Comparison of ENCODE assay signal across 8 cellular contexts in the genomic region with DNA sequence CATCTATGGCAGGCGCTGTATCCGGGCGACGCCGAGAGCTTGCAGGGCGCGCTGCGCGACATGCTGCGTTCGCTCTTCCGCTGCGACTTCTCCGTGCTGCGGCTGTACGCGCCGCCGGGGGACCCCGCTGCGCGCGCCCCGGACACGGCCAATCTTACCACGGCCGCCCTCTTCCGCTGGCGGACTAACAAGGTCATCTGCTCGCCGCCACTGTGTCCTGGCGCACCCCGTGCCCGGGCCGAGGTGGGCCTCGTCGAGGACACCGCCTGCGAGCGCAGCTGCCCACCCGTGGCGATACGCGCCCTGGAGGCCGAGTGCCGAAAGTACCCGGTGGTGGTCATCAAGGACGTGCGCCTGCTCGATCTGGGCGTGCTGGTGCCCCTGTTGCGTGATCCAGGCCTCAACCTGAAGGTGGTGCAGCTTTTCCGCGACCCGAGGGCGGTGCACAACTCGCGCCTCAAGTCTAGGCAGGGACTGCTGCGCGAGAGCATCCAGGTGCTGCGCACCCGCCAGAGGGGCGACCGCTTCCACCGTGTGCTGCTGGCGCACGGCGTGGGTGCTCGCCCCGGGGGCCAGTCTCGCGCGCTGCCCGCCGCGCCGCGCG. TPM values are rescaled to one million over a fixed set of nuclear protein-coding genes. Genes with fewer than 3 reads are reported as not detected.
DNase-seq lines count a peak whose midpoint lies in the region; ATAC-seq, FAIRE-seq and TF ChIP-seq lines count a peak whose summit lies in the region.

No MANE protein-coding gene starts in this region.

- H3K27ac ChIP-seq in SU-DHL-6 (ENCODE audit: low read depth, low read length), result peak overlapping the region; percentile 31; the same call in 1 of the 2 replicates
- H3K27ac ChIP-seq in mammary epithelial cell (ENCODE audit: insufficient read depth, low read depth, low read length), result no peak overlapping the region
- peak overlapping the region; percentile 60 for H3K27ac ChIP-seq in thymus (ENCODE audit: low read depth)

- CTCF ChIA-PET in mammary epithelial cell (lab: Charles Lee; ENCODE audit: low non-redundant PET), result no interaction called here

- H3K9ac ChIP-seq in SU-DHL-6 (ENCODE audit: low read length) (peak overlapping the region; percentile 67), mammary epithelial cell (ENCODE audit: insufficient read depth, low read length) (no peak overlapping the region)

- H2AFZ ChIP-seq in SU-DHL-6 (ENCODE audit: low read depth, low read length, severe bottlenecking) (peak overlapping the region; percentile 77), mammary epithelial cell (ENCODE audit: low read depth, low read length) (peak overlapping the region; percentile 93)

- no peaks in the 10 kb centered on the region for H3K9me3 ChIP-seq in SU-DHL-6 (ENCODE audit: insufficient read depth, low read length)
- H3K9me3 ChIP-seq in mammary epithelial cell (replicated peaks; ENCODE audit: insufficient read depth, low read length), result no peaks in the 10 kb centered on the region
- no peaks in the 10 kb centered on the region for H3K9me3 ChIP-seq in thymus (ENCODE audit: control insufficient read depth)

- H3K79me2 ChIP-seq in SU-DHL-6 (ENCODE audit: insufficient read depth, low read length), result no peaks in the 10 kb centered on the region
- H3K79me2 ChIP-seq in mammary epithelial cell (ENCODE audit: insufficient read depth, low read length), result peaks cover 8% of the 10 kb centered on the region

- dilution Hi-C loops in mammary epithelial cell (cut with HindIII; ENCODE audit: low sequenced_read_pairs), result no loop called here

- in situ Hi-C loops in mammary epithelial cell (cut with MboI; ENCODE audit: low sequenced_read_pairs in 2 of 2), result no loop called here

- WGBS in mammary epithelial cell (ENCODE audit: low coverage, missing lambda C conversion rate), result 46% methylated on average over 46 of the region's 79 CpGs
- WGBS in lower leg skin, 2 donors, result 56% methylated on average over 71 of the region's 79 CpGs; no CpG with 5 or more reads in 1 of the 2 donors
- whole genome bisulfite sequencing in thymus, result under 1% methylated on average over 79 of the region's 79 CpGs

- no peaks in the 10 kb centered on the region for H3K9me2 ChIP-seq in SU-DHL-6 (replicated peaks; ENCODE audit: insufficient read depth, low read length)

- H3K27me3 ChIP-seq in SU-DHL-6 (ENCODE audit: low read length), result no peaks in the 10 kb centered on the region
- H3K27me3 ChIP-seq in mammary epithelial cell (ENCODE audit: insufficient read depth, low read length), result no peaks in the 10 kb centered on the region
- H3K27me3 ChIP-seq in thymus (ENCODE audit: control insufficient read depth, insufficient read depth), result no peaks in the 10 kb centered on the region

- TF ChIP-seq POLR2A in lower leg skin (IDR thresholded peaks at IDR 0.05), result no peak
- no peak for TF ChIP-seq POLR2A in GM12891 (IDR thresholded peaks at IDR 0.05; ENCODE audit: low read depth, low read length)

- H3K36me3 ChIP-seq in SU-DHL-6 (ENCODE audit: low read length) (no peaks in the 10 kb centered on the region), mammary epithelial cell (ENCODE audit: insufficient read depth, low read length) (no peaks in the 10 kb centered on the region), thymus (ENCODE audit: control insufficient read depth, insufficient read depth) (no peaks in the 10 kb centered on the region)

- intact Hi-C loops in mammary epithelial cell (cut with micrococcal nuclease), result loop anchor here (5.0 kb wide), 2 partner anchors 113 to 183 kb away; a partner anchor contains a TSS
- intact Hi-C loops in lower leg skin (cut with DNase I; ENCODE audit: low total_unique reads), result no loop called here

- H3K4me3 ChIP-seq in GM12864 (ENCODE audit: low read depth, low read length) (peak overlapping the region; percentile 83), SU-DHL-6 (ENCODE audit: insufficient read depth, low read length, poor library complexity, severe bottlenecking) (peak overlapping the region; percentile 71), mammary epithelial cell (replicated peaks in 1 of 3; ENCODE audit: insufficient read depth in 1 of 3, low read depth in 2 of 3, low read length in 3 of 3) (peak overlapping the region; percentile 42 to 63 (median 56)), lower leg skin (ENCODE audit: low read depth, poor library complexity, severe bottlenecking) (peak overlapping the region; percentile 43), thymus (ENCODE audit: low read length) (peak overlapping the region; percentile 60)

- TF ChIP-seq CTCF in GM12864 (IDR thresholded peaks at IDR 0.05; ENCODE audit: low read depth, low read length, missing control alignments) (no peak), SU-DHL-6 (IDR thresholded peaks at IDR 0.05; ENCODE audit: insufficient read depth, low read length, poor library complexity, severe bottlenecking) (no peak), mammary epithelial cell (conservative IDR thresholded peaks at IDR 0.05 in 1 of 2, IDR thresholded peaks at IDR 0.05 in 1 of 2; ENCODE audit: extremely low read depth in 1 of 2, insufficient read depth in 1 of 2, low read depth in 1 of 2, low read length in 2 of 2) (no peak), lower leg skin (IDR thresholded peaks at IDR 0.05) (no peak)

- no peak for FAIRE-seq in GM12891 (lab: Jason Lieb, UNC)

- DNase-seq in GM12864 (ENCODE audit: low read depth), result no peak
- DNase-seq in mammary epithelial cell, result peak; percentile 34
- peak in 1 of 2 donors; percentile 84 for DNase-seq in lower leg skin (ENCODE audit: low spot score in 2 of 2)
- no peak for DNase-seq in GM12891 (ENCODE audit: insufficient read length, low spot score)
- DNase-seq in NCI-H526 treated with DMSO at 0.1 percent for 48 hours (lab: John Stamatoyannopoulos, UW), result no peak

- no TSS peak for BruUV-seq in mammary epithelial cell (replicated peaks; lab: Mats Ljungman, UMichigan)

- peaks cover 15% of the 10 kb centered on the region for H3K4me1 ChIP-seq in mammary epithelial cell (ENCODE audit: insufficient read depth, low read length)
- peaks cover 5% of the 10 kb centered on the region for H3K4me1 ChIP-seq in thymus (ENCODE audit: control insufficient read depth, insufficient read depth, low read length)

- H4K20me1 ChIP-seq in SU-DHL-6 (ENCODE audit: low read depth, low read length) (no peaks in the 10 kb centered on the region), mammary epithelial cell (ENCODE audit: insufficient read depth, low read length) (no peaks in the 10 kb centered on the region)

- peaks cover 11% of the 10 kb centered on the region; the same call in 1 of the 2 replicates for H3F3A ChIP-seq in SU-DHL-6 (ENCODE audit: insufficient read depth)

- H3K4me2 ChIP-seq in SU-DHL-6 (ENCODE audit: low read depth, low read length, poor library complexity, severe bottlenecking) (peak overlapping the region; percentile 73), mammary epithelial cell (ENCODE audit: insufficient read depth, low read depth, low read length) (peak overlapping the region; percentile 84)

- ATAC-seq in HG02759 (IDR thresholded peaks at IDR 0.05; ENCODE audit: unreplicated experiment), result peak; percentile 11

TF ChIP-seq in GM12891, 5 proteins besides CTCF, POLR2A, EP300 and RAD21:
- TF ChIP-seq SPI1 (IDR thresholded peaks at IDR 0.05; ENCODE audit: low read depth, low read length), result no peak
- TF ChIP-seq POLR2AphosphoS5 (IDR thresholded peaks at IDR 0.05; ENCODE audit: low read depth, low read length), result no peak
- no peak for TF ChIP-seq POU2F2 (IDR thresholded peaks at IDR 0.05; ENCODE audit: low read depth, low read length)
- TF ChIP-seq TAF1 (IDR thresholded peaks at IDR 0.05; ENCODE audit: low read depth, low read length), result no peak
- TF ChIP-seq PAX5 (IDR thresholded peaks at IDR 0.05; ENCODE audit: insufficient read depth, low read length, severe bottlenecking), result no peak

RNA-seq across cellular contexts. Expression of a gene that starts 0.9 kb away (rescaled TPM):
- 1 to 10 TPM; 3.0 to 8.8 TPM for total RNA-seq in mammary epithelial cell
- polyA plus RNA-seq in mammary epithelial cell, result 3.0 TPM
- polyA minus RNA-seq in mammary epithelial cell, result 0.26 TPM
- 10 to 100 TPM; 11.5 to 36.4 (median 19.6) TPM for total RNA-seq in lower leg skin
- 2.6 TPM for polyA plus RNA-seq in thymus
- 5.2 TPM for polyA plus RNA-seq in GM12891 (2012; ENCODE audit: low read depth, missing spikeins)

RNA-seq across cellular contexts. Expression of a gene that starts 29.2 kb away (rescaled TPM):
- total RNA-seq in mammary epithelial cell (1 to 10 TPM; 6.0 to 7.4 TPM), lower leg skin (1 to 10 TPM in 3 of 4 donors, under 1 TPM in 1; 0.76 to 2.3 (median 2.0) TPM)
- polyA plus RNA-seq in mammary epithelial cell (2.3 TPM), thymus (2.8 TPM)
- polyA minus RNA-seq in mammary epithelial cell, result 1.2 TPM
- 1.2 TPM for polyA plus RNA-seq in GM12891 (2012; ENCODE audit: low read depth, missing spikeins)
